Comparison of ENCODE assay signal across 10 cellular contexts in the genomic region with DNA sequence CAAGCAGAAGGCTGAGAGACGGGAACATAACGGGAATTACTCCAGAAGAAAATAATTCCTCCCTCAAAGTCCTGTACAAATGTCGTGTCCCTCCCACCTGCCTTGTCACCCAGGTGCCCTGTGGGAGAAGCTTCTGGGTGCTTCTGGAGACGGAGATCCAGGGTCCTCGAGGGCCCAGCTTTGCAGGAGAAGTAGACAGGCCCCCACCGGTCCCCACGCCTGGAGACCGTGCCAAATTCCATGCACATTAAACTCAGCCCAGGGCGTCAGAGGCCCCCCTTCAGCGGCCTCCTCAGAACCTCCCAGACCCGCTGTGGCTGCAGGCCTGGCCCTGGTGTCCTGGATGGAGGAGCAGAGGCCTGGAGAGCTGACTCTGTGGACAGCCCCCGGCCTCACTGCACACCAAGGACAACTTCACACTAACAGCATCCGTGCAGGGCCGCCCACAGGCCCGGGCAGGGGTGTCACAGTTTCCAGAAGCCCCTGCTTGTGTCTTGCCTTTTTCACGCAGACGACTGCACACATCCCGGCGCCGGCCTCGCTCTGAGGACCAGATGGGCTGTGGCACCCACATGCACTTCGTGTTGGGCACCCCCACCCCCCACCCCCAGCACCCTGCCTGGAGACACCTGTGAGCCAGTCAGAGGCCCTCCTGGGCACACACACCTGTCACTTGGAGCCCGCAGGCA.
"Had no signal": no experiment of that assay in that cellular context is flagged by ENCODE, and none has a peak within 500 bp of the region (broad histone marks: within the 10 kb centered on the region; RNA-seq: fewer than 3 reads in every experiment).

No MANE protein-coding gene starts in this region.

- H3K27ac ChIP-seq: gastroesophageal sphincter, heart right ventricle, neural progenitor cell, parathyroid adenoma had no signal

- H2AFZ ChIP-seq: neural progenitor cell, parathyroid adenoma had no signal

- DNase-seq: activated CD4-positive, alpha-beta T cell treated with anti-CD3 and anti-CD28 coated beads, Interleukin-2, amount 50 U/mL, for 48 hours; activated CD4-positive, CD25-positive, alpha-beta regulatory T cell; activated naive CD4-positive, alpha-beta T cell treated with anti-CD3 and anti-CD28 coated beads for 36 hours; endodermal cell; heart right ventricle; mammary epithelial cell; naive B cell had no signal

- H3K4me1 ChIP-seq: gastroesophageal sphincter, heart right ventricle, neural progenitor cell, parathyroid adenoma had no signal

- H3K4me3 ChIP-seq: gastroesophageal sphincter, heart right ventricle, neural progenitor cell had no signal

- H3K4me2 ChIP-seq: neural progenitor cell had no signal

- H3K27me3 ChIP-seq: neural progenitor cell had no signal

- H3K9ac ChIP-seq: neural progenitor cell, parathyroid adenoma had no signal

- H3K36me3 ChIP-seq: gastroesophageal sphincter, heart right ventricle, neural progenitor cell had no signal

- H3K79me2 ChIP-seq: parathyroid adenoma had no signal

- H3K9me3 ChIP-seq: gastroesophageal sphincter, heart right ventricle had no signal
